In the genomic region with DNA sequence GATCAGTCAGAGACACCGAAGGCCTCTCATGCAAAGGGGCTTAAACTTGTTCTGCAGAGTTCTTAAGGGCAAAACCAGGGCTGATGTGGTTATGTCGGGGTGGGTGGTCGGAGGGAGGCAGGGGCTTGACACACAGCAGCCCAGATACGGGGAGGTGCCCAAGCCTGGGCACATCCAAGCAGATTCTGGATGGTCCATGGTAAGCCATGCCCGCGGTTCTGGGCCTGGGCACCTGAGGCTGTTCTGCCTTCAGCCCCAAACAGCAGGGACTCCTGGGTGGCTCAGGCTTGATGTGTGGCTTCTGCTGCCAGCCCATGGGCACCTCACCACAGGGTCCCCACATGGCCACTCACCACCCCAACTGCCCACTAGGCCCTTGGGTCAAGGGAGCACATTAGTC, we compare ENCODE assay signal across 14 cellular contexts. TPM values are rescaled to one million over a fixed set of nuclear protein-coding genes. Genes with fewer than 3 reads are reported as not detected.
"Had no signal": no experiment of that assay in that cellular context is flagged by ENCODE, and none has a peak within 500 bp of the region (broad histone marks: within the 10 kb centered on the region; RNA-seq: fewer than 3 reads in every experiment).

No MANE protein-coding gene starts in this region.

- H3K36me3 Mint-ChIP-seq: naive thymus-derived CD8-positive, alpha-beta T cell; type B pancreatic cell had no signal

- DNase-seq: erythroblast; foreskin keratinocyte; mucosa of descending colon; naive thymus-derived CD8-positive, alpha-beta T cell; sigmoid colon; stimulated activated CD4-positive, alpha-beta T cell treated with anti-CD3 and anti-CD28 coated beads, Interleukin-12 subunit alpha, Interleukin-12 subunit beta, amount 100 ng/mL, for 4 hours; stimulated activated naive CD4-positive, alpha-beta T cell had no signal

- H3K4me1 ChIP-seq: right atrium auricular region had no signal

- ATAC-seq: foreskin keratinocyte; left colon; mucosa of descending colon; naive thymus-derived CD8-positive, alpha-beta T cell had no signal

- H3K4me3 Mint-ChIP-seq: dendritic cell treated with granulocyte-macrophage colony-stimulating factor and Interleukin-4, amounts not matched to agents 40 ng/mL and 50 ng/mL, for 4 days; naive thymus-derived CD8-positive, alpha-beta T cell; type B pancreatic cell had no signal

- H3K4me3 ChIP-seq: hepatocyte, mucosa of descending colon, right atrium auricular region, sigmoid colon, skin epidermis had no signal

- H3K27ac Mint-ChIP-seq: dendritic cell treated with granulocyte-macrophage colony-stimulating factor and Interleukin-4, amounts not matched to agents 40 ng/mL and 50 ng/mL, for 4 days; naive thymus-derived CD8-positive, alpha-beta T cell; type B pancreatic cell had no signal

- H3K36me3 ChIP-seq: sigmoid colon had no signal

- H3K9me3 Mint-ChIP-seq: dendritic cell treated with granulocyte-macrophage colony-stimulating factor and Interleukin-4, amounts not matched to agents 40 ng/mL and 50 ng/mL, for 4 days; type B pancreatic cell had no signal

- H3K4me1 Mint-ChIP-seq: naive thymus-derived CD8-positive, alpha-beta T cell had no signal

- H3K27ac ChIP-seq: foreskin keratinocyte, hepatocyte, right atrium auricular region, sigmoid colon had no signal

- H3K9me3 ChIP-seq: mucosa of descending colon, right atrium auricular region, sigmoid colon had no signal

- H3K27me3 Mint-ChIP-seq: dendritic cell treated with granulocyte-macrophage colony-stimulating factor and Interleukin-4, amounts not matched to agents 40 ng/mL and 50 ng/mL, for 4 days; type B pancreatic cell had no signal

- H3K27me3 ChIP-seq: foreskin keratinocyte, hepatocyte, right atrium auricular region, sigmoid colon had no signal

RNA-seq across cellular contexts. Expression of a gene that starts 27.3 kb away (rescaled TPM):
- total RNA-seq: naive thymus-derived CD8-positive, alpha-beta T cell had no signal
- polyA plus RNA-seq: neural cell had no signal
